18 cellular contexts compared by ENCODE assay signal in genomic region chr2:113272463-113272862, GRCh38. TPM values are rescaled to one million over a fixed set of nuclear protein-coding genes. Genes with fewer than 3 reads are reported as not detected.
"Had no signal": no experiment of that assay in that cellular context is flagged by ENCODE, and none has a peak within 500 bp of the region (broad histone marks: within the 10 kb centered on the region; RNA-seq: fewer than 3 reads in every experiment).

No MANE protein-coding gene starts in this region.

- H3K4me1 Mint-ChIP-seq: natural killer cell had no signal

- H3K36me3 ChIP-seq: brain microvascular endothelial cell, thoracic aorta, vagina had no signal

- H3K27ac ChIP-seq: brain microvascular endothelial cell, thoracic aorta, vagina had no signal

- ATAC-seq: left colon had no signal

- H3K9me3 Mint-ChIP-seq: activated B cell treated with CpG ODN at 0.5 μM for 24 hours; activated CD4-positive, alpha-beta T cell treated with anti-CD3 and anti-CD28 coated beads, Interleukin-2, amount 10 ng/mL, durations not matched to agents 24 days and 14 days; activated naive CD4-positive, alpha-beta T cell treated with anti-CD3 and anti-CD28 coated beads, Interleukin-2, amount 50 U/mL, for 24 hours; activated T-cell treated with anti-CD3 and anti-CD28 coated beads, Interleukin-2, amount 50 U/mL, for 24 hours; immature natural killer cell; natural killer cell; stimulated activated naive CD8-positive, alpha-beta T cell treated with anti-CD3 and anti-CD28 coated beads, Interleukin-15, Interleukin-2, amounts not matched to agents 100 ng/mL and 50 ng/mL, for 24 hours; T-helper 1 cell treated with Interleukin-12 subunit alpha and Interleukin-12 subunit beta and Interleukin-4 antibody, amounts not matched to agents 30 μg/mL and 1 μg/mL, for 36 hours had no signal

- H3K27ac Mint-ChIP-seq: activated B cell treated with CpG ODN at 0.5 μM for 24 hours; activated CD4-positive, alpha-beta T cell treated with anti-CD3 and anti-CD28 coated beads, Interleukin-2, amount 10 ng/mL, durations not matched to agents 24 days and 14 days; activated naive CD4-positive, alpha-beta T cell treated with anti-CD3 and anti-CD28 coated beads, Interleukin-2, amount 50 U/mL, for 24 hours; activated T-cell treated with anti-CD3 and anti-CD28 coated beads, Interleukin-2, amount 50 U/mL, for 24 hours; immature natural killer cell; natural killer cell; stimulated activated naive CD8-positive, alpha-beta T cell treated with anti-CD3 and anti-CD28 coated beads, Interleukin-15, Interleukin-2, amounts not matched to agents 100 ng/mL and 50 ng/mL, for 24 hours; T-helper 1 cell treated with Interleukin-12 subunit alpha and Interleukin-12 subunit beta and Interleukin-4 antibody, amounts not matched to agents 30 μg/mL and 1 μg/mL, for 36 hours had no signal

- H3K36me3 Mint-ChIP-seq: immature natural killer cell, natural killer cell had no signal

- H3K4me3 ChIP-seq: thoracic aorta, vagina had no signal

- H3K4me3 Mint-ChIP-seq: activated CD4-positive, alpha-beta T cell treated with anti-CD3 and anti-CD28 coated beads, Interleukin-2, amount 10 ng/mL, durations not matched to agents 24 days and 14 days; activated naive CD4-positive, alpha-beta T cell treated with anti-CD3 and anti-CD28 coated beads, Interleukin-2, amount 50 U/mL, for 24 hours; activated T-cell treated with anti-CD3 and anti-CD28 coated beads, Interleukin-2, amount 50 U/mL, for 24 hours; immature natural killer cell; natural killer cell; stimulated activated naive CD8-positive, alpha-beta T cell treated with anti-CD3 and anti-CD28 coated beads, Interleukin-15, Interleukin-2, amounts not matched to agents 100 ng/mL and 50 ng/mL, for 24 hours; T-helper 1 cell treated with Interleukin-12 subunit alpha and Interleukin-12 subunit beta and Interleukin-4 antibody, amounts not matched to agents 30 μg/mL and 1 μg/mL, for 36 hours had no signal

- H3K9me3 ChIP-seq: thoracic aorta, vagina had no signal

- DNase-seq: activated B cell treated with CpG ODN at 0.5 μM for 24 hours; activated effector memory CD4-positive, alpha-beta T cell treated with Interleukin-2 at 50 U/mL for 16 hours; activated T-cell treated with anti-CD3 and anti-CD28 coated beads, Interleukin-2, amount 50 U/mL, for 24 hours; amygdala; dermis blood vessel endothelial cell; hippocampal formation; immature natural killer cell; left colon; natural killer cell; stimulated activated CD4-positive, alpha-beta T cell treated with anti-CD3 and anti-CD28 coated beads, Interleukin-15, amount 100 ng/mL, for 24 hours had no signal

RNA-seq across cellular contexts. Expression of gene PAX8, which starts 6.3 kb away (rescaled TPM):
- total RNA-seq: cerebellum had no signal
